ENCODE assay signal across 1 cellular context in genomic region chr7:55515569-55516279, GRCh38.
TF ChIP-seq lines count a peak whose summit lies in the region.

No MANE protein-coding gene starts in this region.

TF ChIP-seq in GM12878, 131 proteins besides CTCF, POLR2A, EP300 and RAD21 (continued from another document and continues in another):
- TF ChIP-seq, protein P1, sequence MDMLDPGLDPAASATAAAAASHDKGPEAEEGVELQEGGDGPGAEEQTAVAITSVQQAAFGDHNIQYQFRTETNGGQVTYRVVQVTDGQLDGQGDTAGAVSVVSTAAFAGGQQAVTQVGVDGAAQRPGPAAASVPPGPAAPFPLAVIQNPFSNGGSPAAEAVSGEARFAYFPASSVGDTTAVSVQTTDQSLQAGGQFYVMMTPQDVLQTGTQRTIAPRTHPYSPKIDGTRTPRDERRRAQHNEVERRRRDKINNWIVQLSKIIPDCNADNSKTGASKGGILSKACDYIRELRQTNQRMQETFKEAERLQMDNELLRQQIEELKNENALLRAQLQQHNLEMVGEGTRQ (IDR thresholded peaks at IDR 0.05; ENCODE audit: borderline replicate concordance, low read depth, low read length), result no peak
- no peak for TF ChIP-seq SRF (IDR thresholded peaks at IDR 0.05; ENCODE audit: low read depth in 2 of 2, low read length in 2 of 2)
- TF ChIP-seq SIX5 (IDR thresholded peaks at IDR 0.05; ENCODE audit: low read depth, low read length, severe bottlenecking), result no peak
- TF ChIP-seq, protein P2, sequence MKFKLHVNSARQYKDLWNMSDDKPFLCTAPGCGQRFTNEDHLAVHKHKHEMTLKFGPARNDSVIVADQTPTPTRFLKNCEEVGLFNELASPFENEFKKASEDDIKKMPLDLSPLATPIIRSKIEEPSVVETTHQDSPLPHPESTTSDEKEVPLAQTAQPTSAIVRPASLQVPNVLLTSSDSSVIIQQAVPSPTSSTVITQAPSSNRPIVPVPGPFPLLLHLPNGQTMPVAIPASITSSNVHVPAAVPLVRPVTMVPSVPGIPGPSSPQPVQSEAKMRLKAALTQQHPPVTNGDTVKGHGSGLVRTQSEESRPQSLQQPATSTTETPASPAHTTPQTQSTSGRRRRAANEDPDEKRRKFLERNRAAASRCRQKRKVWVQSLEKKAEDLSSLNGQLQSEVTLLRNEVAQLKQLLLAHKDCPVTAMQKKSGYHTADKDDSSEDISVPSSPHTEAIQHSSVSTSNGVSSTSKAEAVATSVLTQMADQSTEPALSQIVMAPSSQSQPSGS (IDR thresholded peaks at IDR 0.05; ENCODE audit: low read length), result peak; percentile 40; the same call in 1 of the 2 replicates
- TF ChIP-seq, protein P3, sequence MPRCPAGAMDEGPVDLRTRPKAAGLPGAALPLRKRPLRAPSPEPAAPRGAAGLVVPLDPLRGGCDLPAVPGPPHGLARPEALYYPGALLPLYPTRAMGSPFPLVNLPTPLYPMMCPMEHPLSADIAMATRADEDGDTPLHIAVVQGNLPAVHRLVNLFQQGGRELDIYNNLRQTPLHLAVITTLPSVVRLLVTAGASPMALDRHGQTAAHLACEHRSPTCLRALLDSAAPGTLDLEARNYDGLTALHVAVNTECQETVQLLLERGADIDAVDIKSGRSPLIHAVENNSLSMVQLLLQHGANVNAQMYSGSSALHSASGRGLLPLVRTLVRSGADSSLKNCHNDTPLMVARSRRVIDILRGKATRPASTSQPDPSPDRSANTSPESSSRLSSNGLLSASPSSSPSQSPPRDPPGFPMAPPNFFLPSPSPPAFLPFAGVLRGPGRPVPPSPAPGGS (IDR thresholded peaks at IDR 0.05; ENCODE audit: borderline replicate concordance, insufficient read depth, low read depth, low read length, poor library complexity, severe bottlenecking), result no peak
- TF ChIP-seq NBN (IDR thresholded peaks at IDR 0.05), result no peak
- TF ChIP-seq PKNOX1 (IDR thresholded peaks at IDR 0.05), result no peak
- peak; percentile 46 for TF ChIP-seq MEF2B (IDR thresholded peaks at IDR 0.05; ENCODE audit: partially characterized antibody, poor library complexity, severe bottlenecking)
- no peak for TF ChIP-seq TCF3 (IDR thresholded peaks at IDR 0.05; ENCODE audit: borderline replicate concordance, insufficient read depth, low read depth, low read length)
- no peak for TF ChIP-seq ELK1 (IDR thresholded peaks at IDR 0.05; ENCODE audit: low read depth, low read length)
- TF ChIP-seq ZNF274 (IDR thresholded peaks at IDR 0.05; ENCODE audit: insufficient read depth, insufficient read length), result no peak
- TF ChIP-seq SUPT20H (IDR thresholded peaks at IDR 0.05; ENCODE audit: borderline replicate concordance, control insufficient read depth, low read depth, low read length), result no peak
- TF ChIP-seq E4F1 (IDR thresholded peaks at IDR 0.05; ENCODE audit: borderline replicate concordance, partially characterized antibody), result no peak
- TF ChIP-seq, protein P4, sequence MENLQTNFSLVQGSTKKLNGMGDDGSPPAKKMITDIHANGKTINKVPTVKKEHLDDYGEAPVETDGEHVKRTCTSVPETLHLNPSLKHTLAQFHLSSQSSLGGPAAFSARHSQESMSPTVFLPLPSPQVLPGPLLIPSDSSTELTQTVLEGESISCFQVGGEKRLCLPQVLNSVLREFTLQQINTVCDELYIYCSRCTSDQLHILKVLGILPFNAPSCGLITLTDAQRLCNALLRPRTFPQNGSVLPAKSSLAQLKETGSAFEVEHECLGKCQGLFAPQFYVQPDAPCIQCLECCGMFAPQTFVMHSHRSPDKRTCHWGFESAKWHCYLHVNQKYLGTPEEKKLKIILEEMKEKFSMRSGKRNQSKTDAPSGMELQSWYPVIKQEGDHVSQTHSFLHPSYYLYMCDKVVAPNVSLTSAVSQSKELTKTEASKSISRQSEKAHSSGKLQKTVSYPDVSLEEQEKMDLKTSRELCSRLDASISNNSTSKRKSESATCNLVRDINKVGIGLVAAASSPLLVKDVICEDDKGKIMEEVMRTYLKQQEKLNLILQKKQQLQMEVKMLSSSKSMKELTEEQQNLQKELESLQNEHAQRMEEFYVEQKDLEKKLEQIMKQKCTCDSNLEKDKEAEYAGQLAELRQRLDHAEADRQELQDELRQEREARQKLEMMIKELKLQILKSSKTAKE (IDR thresholded peaks at IDR 0.05; ENCODE audit: low read depth, poor library complexity, severe bottlenecking), result no peak
- no peak for TF ChIP-seq BCL11A (IDR thresholded peaks at IDR 0.05; ENCODE audit: low read depth, low read length)
- no peak for TF ChIP-seq KDM1A (IDR thresholded peaks at IDR 0.05; ENCODE audit: borderline replicate concordance)
- no peak for TF ChIP-seq RB1 (IDR thresholded peaks at IDR 0.05; ENCODE audit: borderline replicate concordance)
- no peak for TF ChIP-seq SIN3A (IDR thresholded peaks at IDR 0.05; ENCODE audit: low read depth, low read length)
- TF ChIP-seq SUZ12 (IDR thresholded peaks at IDR 0.05; ENCODE audit: unreplicated experiment), result no peak
- no peak for TF ChIP-seq SP1 (IDR thresholded peaks at IDR 0.05; ENCODE audit: low read depth, low read length)
- TF ChIP-seq CHD2 (IDR thresholded peaks at IDR 0.05; ENCODE audit: borderline replicate concordance, low read depth, low read length), result no peak
- no peak for TF ChIP-seq ESRRA (IDR thresholded peaks at IDR 0.05; ENCODE audit: low read length)
- no peak for TF ChIP-seq EZH2 (IDR thresholded peaks at IDR 0.05; ENCODE audit: borderline replicate concordance, control insufficient read depth, low read depth, low read length)
- TF ChIP-seq PBX3 (IDR thresholded peaks at IDR 0.05; ENCODE audit: insufficient replicate concordance, low read depth, low read length), result no peak
- no peak for TF ChIP-seq KAT2A (conservative IDR thresholded peaks at IDR 0.05; ENCODE audit: control insufficient read depth, low read depth, low read length)
- 0 out of 2 replicates have a peak, but pooled peaks have one; percentile 48 for TF ChIP-seq POLR2AphosphoS2 (IDR thresholded peaks at IDR 0.05; ENCODE audit: low read depth, low read length)
- TF ChIP-seq, protein P5, sequence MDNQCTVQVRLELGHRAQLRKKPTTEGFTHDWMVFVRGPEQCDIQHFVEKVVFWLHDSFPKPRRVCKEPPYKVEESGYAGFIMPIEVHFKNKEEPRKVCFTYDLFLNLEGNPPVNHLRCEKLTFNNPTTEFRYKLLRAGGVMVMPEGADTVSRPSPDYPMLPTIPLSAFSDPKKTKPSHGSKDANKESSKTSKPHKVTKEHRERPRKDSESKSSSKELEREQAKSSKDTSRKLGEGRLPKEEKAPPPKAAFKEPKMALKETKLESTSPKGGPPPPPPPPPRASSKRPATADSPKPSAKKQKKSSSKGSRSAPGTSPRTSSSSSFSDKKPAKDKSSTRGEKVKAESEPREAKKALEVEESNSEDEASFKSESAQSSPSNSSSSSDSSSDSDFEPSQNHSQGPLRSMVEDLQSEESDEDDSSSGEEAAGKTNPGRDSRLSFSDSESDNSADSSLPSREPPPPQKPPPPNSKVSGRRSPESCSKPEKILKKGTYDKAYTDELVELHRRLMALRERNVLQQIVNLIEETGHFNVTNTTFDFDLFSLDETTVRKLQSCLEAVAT (IDR thresholded peaks at IDR 0.05), result peak; percentile 72
- no peak for TF ChIP-seq ZNF217 (IDR thresholded peaks at IDR 0.05)
- TF ChIP-seq MTA2 (IDR thresholded peaks at IDR 0.05; ENCODE audit: low read depth), result no peak
- no peak for TF ChIP-seq ATF3 (IDR thresholded peaks at IDR 0.05; ENCODE audit: borderline replicate concordance, extremely low read depth, low read depth, low read length)
- TF ChIP-seq, protein P6, sequence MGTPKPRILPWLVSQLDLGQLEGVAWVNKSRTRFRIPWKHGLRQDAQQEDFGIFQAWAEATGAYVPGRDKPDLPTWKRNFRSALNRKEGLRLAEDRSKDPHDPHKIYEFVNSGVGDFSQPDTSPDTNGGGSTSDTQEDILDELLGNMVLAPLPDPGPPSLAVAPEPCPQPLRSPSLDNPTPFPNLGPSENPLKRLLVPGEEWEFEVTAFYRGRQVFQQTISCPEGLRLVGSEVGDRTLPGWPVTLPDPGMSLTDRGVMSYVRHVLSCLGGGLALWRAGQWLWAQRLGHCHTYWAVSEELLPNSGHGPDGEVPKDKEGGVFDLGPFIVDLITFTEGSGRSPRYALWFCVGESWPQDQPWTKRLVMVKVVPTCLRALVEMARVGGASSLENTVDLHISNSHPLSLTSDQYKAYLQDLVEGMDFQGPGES (IDR thresholded peaks at IDR 0.05), result no peak
- TF ChIP-seq NFYA (IDR thresholded peaks at IDR 0.05; ENCODE audit: borderline replicate concordance, low read depth, low read length), result no peak
- 0 out of 2 replicates have a peak, but pooled peaks have one; percentile 25 for TF ChIP-seq CBX5 (IDR thresholded peaks at IDR 0.05; ENCODE audit: low read depth)
- TF ChIP-seq CHD4 (IDR thresholded peaks at IDR 0.05), result no peak
- no peak for TF ChIP-seq ETV6 (conservative IDR thresholded peaks at IDR 0.05 in 1 of 2, IDR thresholded peaks at IDR 0.05 in 1 of 2; ENCODE audit: borderline replicate concordance in 1 of 2, low read depth in 1 of 2)
- peak; percentile 72; the same call in 1 of the 2 replicates for TF ChIP-seq MEF2A (IDR thresholded peaks at IDR 0.05; ENCODE audit: insufficient read depth, low read depth, low read length)
- TF ChIP-seq SMAD5 (IDR thresholded peaks at IDR 0.05; ENCODE audit: low read depth), result peak; percentile 35
- no peak for TF ChIP-seq HDAC2 (IDR thresholded peaks at IDR 0.05)
- TF ChIP-seq FOXK2 (IDR thresholded peaks at IDR 0.05), result no peak
- TF ChIP-seq RUNX3 (IDR thresholded peaks at IDR 0.05; ENCODE audit: low read length), result no peak; the same call in 1 of the 2 replicates
- no peak for TF ChIP-seq REST (IDR thresholded peaks at IDR 0.05; ENCODE audit: low read depth, low read length)
